29 cellular contexts compared by ENCODE assay signal in the genomic region with DNA sequence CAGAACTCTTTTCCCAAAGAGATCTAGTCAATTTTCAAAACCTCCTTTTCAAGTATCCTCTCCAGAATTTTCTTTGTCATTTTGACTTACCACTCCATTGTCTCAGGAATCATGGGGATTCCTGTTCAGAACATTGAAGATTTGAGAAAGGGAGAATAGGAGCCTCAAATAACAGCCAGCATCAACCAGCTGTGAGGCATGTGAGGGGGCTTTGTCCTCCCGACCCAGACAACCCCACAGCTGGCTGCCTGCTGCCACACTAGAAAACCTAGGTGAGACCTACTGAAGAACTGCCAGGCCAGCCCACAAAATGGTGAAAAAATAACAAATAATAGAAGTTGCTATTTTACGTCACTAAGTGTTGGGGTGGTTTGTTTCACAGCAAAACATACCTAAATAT.
"Had no signal": no experiment of that assay in that cellular context is flagged by ENCODE, and none has a peak within 500 bp of the region (broad histone marks: within the 10 kb centered on the region; RNA-seq: fewer than 3 reads in every experiment).

No MANE protein-coding gene starts in this region.

- H3K4me3 Mint-ChIP-seq: dendritic cell treated with granulocyte-macrophage colony-stimulating factor and Interleukin-4, amounts not matched to agents 40 ng/mL and 50 ng/mL, for 4 days; effector memory CD8-positive, alpha-beta T cell; endodermal cell had no signal

- ATAC-seq: effector memory CD8-positive, alpha-beta T cell; esophagus mucosa; foreskin keratinocyte; gastrocnemius medialis; gastroesophageal sphincter; heart left ventricle; heart right ventricle had no signal

- H3K4me1 ChIP-seq: colonic mucosa, foreskin keratinocyte, gastrocnemius medialis had no signal

- H3K9me3 Mint-ChIP-seq: dendritic cell treated with granulocyte-macrophage colony-stimulating factor and Interleukin-4, amounts not matched to agents 40 ng/mL and 50 ng/mL, for 4 days; effector memory CD8-positive, alpha-beta T cell; endodermal cell had no signal

- FAIRE-seq: colon, endometrium, endothelial cell of umbilical vein, frontal cortex had no signal

- H3K27me3 ChIP-seq: colonic mucosa, esophagus muscularis mucosa, esophagus squamous epithelium, gastroesophageal sphincter had no signal

- H3K27ac ChIP-seq: colonic mucosa, coronary artery, epithelial cell of prostate, esophagus muscularis mucosa, esophagus squamous epithelium, foreskin keratinocyte, gastrocnemius medialis, gastroesophageal sphincter, heart left ventricle, heart right ventricle had no signal

- DNase-seq: colonic mucosa; cortex of kidney; dermis blood vessel endothelial cell; dorsolateral prefrontal cortex; effector CD4-positive, alpha-beta T cell; effector CD8-positive, alpha-beta T cell; effector memory CD4-positive, alpha-beta T cell; effector memory CD8-positive, alpha-beta T cell; endodermal cell; erythroblast; esophagus squamous epithelium; foreskin fibroblast; foreskin keratinocyte; foreskin melanocyte; gastrocnemius medialis; glutamatergic neuron; head of caudate nucleus; heart left ventricle; heart right ventricle had no signal

- H3K27ac Mint-ChIP-seq: dendritic cell treated with granulocyte-macrophage colony-stimulating factor and Interleukin-4, amounts not matched to agents 40 ng/mL and 50 ng/mL, for 4 days; effector memory CD8-positive, alpha-beta T cell; endodermal cell had no signal

- H3K9me3 ChIP-seq: colonic mucosa, esophagus muscularis mucosa, esophagus squamous epithelium, gastrocnemius medialis, gastroesophageal sphincter, heart left ventricle, heart right ventricle had no signal

- H3K36me3 ChIP-seq: colonic mucosa, esophagus muscularis mucosa, esophagus squamous epithelium, gastrocnemius medialis, gastroesophageal sphincter, heart left ventricle, heart right ventricle had no signal

- H3K4me3 ChIP-seq: colonic mucosa, coronary artery, dorsolateral prefrontal cortex, esophagus muscularis mucosa, esophagus squamous epithelium, gastrocnemius medialis, gastroesophageal sphincter, heart left ventricle, heart right ventricle had no signal
